Comparison of ENCODE assay signal across 22 cellular contexts in genomic region chr10:77816311-77816710, GRCh38.
"Had no signal": no experiment of that assay in that cellular context is flagged by ENCODE, and none has a peak within 500 bp of the region (broad histone marks: within the 10 kb centered on the region; RNA-seq: fewer than 3 reads in every experiment).

No MANE protein-coding gene starts in this region.

- H3K36me3 Mint-ChIP-seq: naive B cell had no signal

- H3K4me1 Mint-ChIP-seq: mesothelial cell of epicardium, naive B cell, natural killer cell had no signal

- H3K27ac Mint-ChIP-seq: mesothelial cell of epicardium, naive B cell, natural killer cell, type B pancreatic cell had no signal

- ATAC-seq: left colon; left lung; natural killer cell; pancreas; psoas muscle; right cardiac atrium; sciatic nerve; stimulated activated naive CD8-positive, alpha-beta T cell treated with anti-CD3 and anti-CD28 coated beads, Interleukin-15, amount 100 ng/mL, for 72 hours had no signal

- H3K9me3 Mint-ChIP-seq: mesothelial cell of epicardium; natural killer cell; stimulated activated naive CD8-positive, alpha-beta T cell treated with anti-CD3 and anti-CD28 coated beads, Interleukin-15, amount 100 ng/mL, for 72 hours; type B pancreatic cell had no signal

- H3K4me3 Mint-ChIP-seq: mesothelial cell of epicardium; naive B cell; natural killer cell; stimulated activated naive CD8-positive, alpha-beta T cell treated with anti-CD3 and anti-CD28 coated beads, Interleukin-15, amount 100 ng/mL, for 72 hours; type B pancreatic cell had no signal

- DNase-seq: hippocampal formation; left colon; mesendoderm; naive B cell; natural killer cell; stimulated activated CD4-positive, alpha-beta T cell treated with anti-CD3 and anti-CD28 coated beads, Interleukin-12 subunit alpha, Interleukin-12 subunit beta, amount 100 ng/mL, for 4 hours; stimulated activated CD4-positive, alpha-beta T cell treated with anti-CD3 and anti-CD28 coated beads, Interleukin-15, amount 100 ng/mL, for 24 hours; stimulated activated CD4-positive, alpha-beta T cell treated with anti-CD3 and anti-CD28 coated beads, Interleukin-2, amount 100 ng/mL, for 24 hours; stimulated activated CD4-positive, alpha-beta T cell treated with anti-CD3 and anti-CD28 coated beads, Interleukin-4, amount 100 ng/mL, for 1 hour; stimulated activated naive CD4-positive, alpha-beta T cell; stimulated activated naive CD8-positive, alpha-beta T cell treated with anti-CD3 and anti-CD28 coated beads, Interleukin-15, amount 100 ng/mL, for 72 hours; substantia nigra; uterus had no signal

- H3K27ac ChIP-seq: left lung, pancreas, psoas muscle, skin epidermis, tibial nerve, uterus had no signal

- H3K27me3 Mint-ChIP-seq: naive B cell; stimulated activated naive CD8-positive, alpha-beta T cell treated with anti-CD3 and anti-CD28 coated beads, Interleukin-15, amount 100 ng/mL, for 72 hours; type B pancreatic cell had no signal
